ENCODE assay signal across 16 cellular contexts in the genomic region with DNA sequence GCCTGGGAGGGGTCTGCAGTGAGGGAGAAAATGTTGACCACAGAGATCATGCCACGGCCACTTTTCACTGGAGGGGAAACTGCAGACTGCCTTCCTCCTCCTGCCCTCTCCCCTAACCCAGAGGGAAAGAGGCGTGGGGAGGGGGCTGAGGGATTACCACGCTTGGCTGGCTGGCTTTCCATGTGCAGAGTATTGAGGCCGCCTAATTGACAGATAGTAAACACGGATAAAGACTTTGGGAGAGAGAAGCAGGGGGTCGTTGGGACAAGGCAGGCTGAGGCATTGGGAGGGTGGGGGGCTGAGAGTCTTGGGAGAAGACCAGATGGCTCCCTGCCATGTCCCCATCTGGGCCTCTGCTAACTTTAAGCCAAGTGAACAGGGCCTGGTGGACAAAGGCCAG.
"Had no signal": no experiment of that assay in that cellular context is flagged by ENCODE, and none has a peak within 500 bp of the region (broad histone marks: within the 10 kb centered on the region; RNA-seq: fewer than 3 reads in every experiment).

No MANE protein-coding gene starts in this region.

- H3K27ac ChIP-seq: coronary artery, pancreas, tibial artery had no signal

- H3K27me3 ChIP-seq: pancreas had no signal

- DNase-seq: activated CD4-positive, alpha-beta T cell treated with anti-CD3 and anti-CD28 coated beads for 4 hours; activated CD8-positive, alpha-beta memory T cell treated with anti-CD3 and anti-CD28 coated beads, Interleukin-2, amount 50 U/mL, for 48 hours; activated CD8-positive, alpha-beta T cell treated with anti-CD3 and anti-CD28 coated beads, Interleukin-2, amount 10 ng/mL, durations not matched to agents 7 days and 5 days; activated gamma-delta T cell; activated T-cell treated with anti-CD3 and anti-CD28 coated beads, Interleukin-2, amount 50 U/mL, for 72 hours; caudate nucleus; left cardiac atrium; midbrain; stimulated activated CD4-positive, alpha-beta T cell treated with anti-CD3 and anti-CD28 coated beads, Interleukin-2, amount 100 ng/mL, for 48 hours; T-helper 17 cell; tibial artery had no signal

- H3K4me3 ChIP-seq: coronary artery, lung, pancreas, tibial artery had no signal

- H3K36me3 ChIP-seq: pancreas, tibial artery had no signal

- H3K9me3 ChIP-seq: pancreas, tibial artery had no signal

- ATAC-seq: activated naive CD4-positive, alpha-beta T cell treated with anti-CD3 and anti-CD28 coated beads, Interleukin-2, amount 50 U/mL, for 72 hours; activated T-cell treated with anti-CD3 and anti-CD28 coated beads, Interleukin-2, amount 50 U/mL, for 72 hours; stimulated activated memory B cell treated with anti-CD40 and anti-IgM and Interleukin-4, amounts not matched to agents 10 μg/mL and 1 μg/mL and 100 μg/mL, for 72 hours; T-helper 17 cell had no signal

- H3K4me1 ChIP-seq: pancreas, tibial artery had no signal
